Comparison of ENCODE assay signal across 8 cellular contexts in the genomic region with DNA sequence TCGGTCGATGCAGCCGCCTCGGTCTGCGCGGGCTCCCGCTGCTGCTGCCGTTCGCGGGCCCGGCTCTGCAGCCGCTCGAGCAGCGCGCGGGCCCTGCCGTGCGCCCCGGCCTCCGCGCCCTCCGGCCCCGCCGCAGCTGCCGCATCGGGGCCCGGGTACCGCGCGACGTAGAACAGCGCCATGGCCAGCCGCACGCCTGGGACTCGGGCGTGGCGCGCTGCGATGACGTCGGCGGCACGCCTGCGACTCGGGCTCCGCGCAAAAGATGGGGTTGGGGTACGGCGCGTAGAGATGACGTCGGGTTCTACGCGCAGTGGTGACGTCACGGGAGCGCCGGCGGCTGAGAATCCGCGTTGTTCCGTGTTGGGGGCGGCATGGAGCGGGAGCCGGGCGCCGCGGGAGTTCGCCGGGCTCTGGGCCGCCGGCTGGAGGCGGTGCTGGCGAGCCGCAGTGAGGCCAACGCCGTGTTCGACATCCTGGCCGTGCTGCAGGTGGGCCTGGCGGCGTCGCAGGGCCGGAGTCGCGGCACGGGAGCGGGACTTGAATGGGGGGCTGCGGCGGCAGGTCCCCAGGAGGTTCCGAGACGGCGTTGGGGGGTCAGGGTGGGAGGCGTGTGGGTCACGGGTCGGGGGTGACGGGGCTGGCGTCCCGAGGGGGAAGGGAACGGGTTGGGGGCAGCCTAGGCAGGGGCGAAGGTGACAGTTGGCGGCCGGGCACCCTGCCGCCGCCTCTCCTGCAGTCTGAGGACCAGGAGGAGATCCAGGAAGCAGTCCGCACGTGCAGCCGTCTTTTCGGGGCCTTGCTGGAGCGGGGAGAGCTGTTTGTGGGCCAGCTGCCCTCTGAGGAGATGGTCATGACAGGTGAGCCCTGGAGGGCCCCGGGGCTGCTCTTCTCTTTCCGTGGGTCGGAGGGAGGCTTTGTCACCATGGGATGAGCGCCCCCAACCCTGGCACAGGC. TPM values are rescaled to one million over a fixed set of nuclear protein-coding genes. Genes with fewer than 3 reads are reported as not detected.
DNase-seq lines count a peak whose midpoint lies in the region; ATAC-seq, FAIRE-seq and TF ChIP-seq lines count a peak whose summit lies in the region.

A gene with protein sequence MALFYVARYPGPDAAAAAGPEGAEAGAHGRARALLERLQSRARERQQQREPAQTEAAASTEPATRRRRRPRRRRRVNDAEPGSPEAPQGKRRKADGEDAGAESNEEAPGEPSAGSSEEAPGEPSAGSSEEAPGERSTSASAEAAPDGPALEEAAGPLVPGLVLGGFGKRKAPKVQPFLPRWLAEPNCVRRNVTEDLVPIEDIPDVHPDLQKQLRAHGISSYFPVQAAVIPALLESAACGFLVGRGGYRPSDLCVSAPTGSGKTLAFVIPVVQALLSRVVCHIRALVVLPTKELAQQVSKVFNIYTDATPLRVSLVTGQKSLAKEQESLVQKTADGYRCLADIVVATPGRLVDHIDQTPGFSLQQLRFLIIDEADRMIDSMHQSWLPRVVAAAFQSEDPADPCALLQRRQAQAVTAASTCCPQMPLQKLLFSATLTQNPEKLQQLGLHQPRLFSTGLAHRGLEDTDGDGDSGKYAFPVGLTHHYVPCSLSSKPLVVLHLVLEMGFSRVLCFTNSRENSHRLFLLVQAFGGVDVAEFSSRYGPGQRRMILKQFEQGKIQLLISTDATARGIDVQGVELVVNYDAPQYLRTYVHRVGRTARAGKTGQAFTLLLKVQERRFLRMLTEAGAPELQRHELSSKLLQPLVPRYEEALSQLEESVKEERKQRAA (minus strand): TSS at position 205 of the 957 bp plus-strand sequence. CDS start 23 bp downstream, at position 182.
TSS of gene NOC4L (plus strand) at position 343 of the 957 bp plus-strand sequence. CDS start at position 375, 32 bp downstream.

- POLR2A ChIA-PET in activated CD8-positive, alpha-beta memory T cell treated with anti-CD3 and anti-CD28 coated beads for 36 hours (lab: Charles Lee): interaction anchor here (1.1 kb wide), 1 partner anchor 10 kb away, joined by 5 read pairs; no protein-coding TSS in a partner anchor
- POLR2A ChIA-PET in H1 (lab: Charles Lee; ENCODE audit: partially characterized antibody): interaction anchor here (0.9 to 2.1 kb wide), 4 partner anchors 10 to 61 kb away, joined by 4 to 15 read pairs (median 6); no protein-coding TSS in a partner anchor

- H2AFZ ChIP-seq in H1 (ENCODE audit: low read length): no peak within 1 kb of the TSS
- peak within 1 kb of the TSS; percentile 72 for H2AFZ ChIP-seq in mesenchymal stem cell (ENCODE audit: low read depth, low read length)

- H3K4me1 ChIP-seq in H1 (replicated peaks in 1 of 4; ENCODE audit: control insufficient read depth in 3 of 4, insufficient read depth in 4 of 4, low read length in 3 of 4): peaks cover 0 to 15% (median 4%) of the 10 kb centered on the region in 4 experiments; a peak in 5 of 7 replicates
- peaks cover 31% of the 10 kb centered on the region for H3K4me1 ChIP-seq in mesenchymal stem cell (ENCODE audit: control insufficient read depth, insufficient read depth, low read depth, low read length)

- CTCF ChIA-PET in activated CD8-positive, alpha-beta memory T cell treated with anti-CD3 and anti-CD28 coated beads for 36 hours (lab: Charles Lee): interaction anchor here (1.5 kb wide), 1 partner anchor 9 kb away, joined by 4 read pairs; no protein-coding TSS in a partner anchor
- CTCF ChIA-PET in H1 (lab: Charles Lee; ENCODE audit: partially characterized antibody): interaction anchor here (0.9 to 1.6 kb wide), 5 partner anchors 9 to 375 kb away, joined by 3 to 9 read pairs (median 4); no protein-coding TSS in a partner anchor

- H3K9me3 ChIP-seq in H1 (ENCODE audit: insufficient read depth in 2 of 2, low read depth in 1 of 2, low read length in 1 of 2) (peaks cover 0 to under 1% of the 10 kb centered on the region in 2 experiments; a peak in 1 of 4 replicates), mesenchymal stem cell (ENCODE audit: control insufficient read depth, low read length) (no peaks in the 10 kb centered on the region)

- peaks cover 4 to 44% of the 10 kb centered on the region in 2 experiments; a peak in 3 of 4 replicates for H3K79me2 ChIP-seq in H1 (ENCODE audit: control insufficient read depth in 1 of 2, insufficient read depth in 2 of 2, low read length in 2 of 2)

- peak in 1 of 2 experiments; percentile 90; a peak in 2 of 3 replicates for TF ChIP-seq EP300 in H1 (IDR thresholded peaks at IDR 0.05; ENCODE audit: borderline replicate concordance in 1 of 2, low read depth in 2 of 2, low read length in 2 of 2)

- H4K8ac ChIP-seq in H1 (ENCODE audit: extremely low read depth, insufficient read depth, low read length): peak within 1 kb of the TSS; percentile 97
- H4K8ac ChIP-seq in mesenchymal stem cell (ENCODE audit: low read length): peak within 1 kb of the TSS; percentile 98

- H3K23me2 ChIP-seq in H1 (ENCODE audit: low read depth, low read length): peaks cover 13% of the 10 kb centered on the region; the same call in 1 of the 2 replicates

- H3K18ac ChIP-seq in H1 (ENCODE audit: extremely low read depth, low read length) (no peak within 1 kb of the TSS; the same call in 1 of the 2 replicates), mesenchymal stem cell (ENCODE audit: low read depth in 1 of 2, low read length in 2 of 2) (peak within 1 kb of the TSS; percentile 85 to 93)

- H4K20me1 ChIP-seq in H1 (replicated peaks in 1 of 2; ENCODE audit: control insufficient read depth in 1 of 2, insufficient read depth in 2 of 2, low read length in 2 of 2): peaks cover 11 to 24% of the 10 kb centered on the region in 2 experiments

- TF ChIP-seq RAD21 in H1 (IDR thresholded peaks at IDR 0.05 in 1 of 2, conservative IDR thresholded peaks at IDR 0.05 in 1 of 2; ENCODE audit: low read depth in 2 of 2, low read length in 2 of 2): no peak; a peak in 1 of 4 replicates

- H4K5ac ChIP-seq in H1 (ENCODE audit: insufficient read length, low read depth, low read length): no peak within 1 kb of the TSS

- H3K4me3 ChIP-seq in H1 (ENCODE audit: extremely low read depth in 1 of 4, insufficient read depth in 2 of 4, low read depth in 3 of 4, low read length in 4 of 4): peak within 1 kb of the TSS; percentile 83 to 96 (median 88)
- peak within 1 kb of the TSS; percentile 92 to 100 for H3K4me3 ChIP-seq in mesenchymal stem cell (ENCODE audit: insufficient read depth in 1 of 2, low read depth in 1 of 2, low read length in 2 of 2)

- H2BK5ac ChIP-seq in H1 (ENCODE audit: low read depth, low read length) (peak within 1 kb of the TSS; percentile 83; the same call in 1 of the 2 replicates), mesenchymal stem cell (ENCODE audit: low read depth, low read length, poor library complexity, severe bottlenecking) (peak within 1 kb of the TSS; percentile 40)

- H2AK5ac ChIP-seq in H1 (ENCODE audit: low read depth, low read length) (peak within 1 kb of the TSS; percentile 16; the same call in 1 of the 2 replicates), mesenchymal stem cell (ENCODE audit: low read length, severe bottlenecking) (no peak within 1 kb of the TSS)

- peak within 1 kb of the TSS; percentile 76 to 83 for H3K4me2 ChIP-seq in H1 (ENCODE audit: insufficient read depth in 1 of 2, low read depth in 2 of 2, low read length in 2 of 2)
- peak within 1 kb of the TSS; percentile 99 for H3K4me2 ChIP-seq in mesenchymal stem cell (ENCODE audit: low read length, poor library complexity, severe bottlenecking)

- peak within 1 kb of the TSS; percentile 16 for H3K56ac ChIP-seq in H1 (replicated peaks; ENCODE audit: insufficient read length, low read depth, low read length)

- WGBS in H1 (ENCODE audit: extremely low coverage in 1 of 2, insufficient coverage in 1 of 2, insufficient read length in 1 of 2, insufficient replicate concordance in 2 of 2, low coverage in 1 of 2, low lambda C conversion rate in 2 of 2, missing lambda C conversion rate in 1 of 2), 2 experiments: 1% methylated on average over 96 of the region's 113 CpGs; no CpG with 5 or more reads in 1 of the 2 experiments
- WGBS in mesenchymal stem cell: 1% methylated on average over 75 of the region's 113 CpGs

- ATAC-seq in GM19468 (IDR thresholded peaks at IDR 0.05; ENCODE audit: extremely low read depth, unreplicated experiment): peak; percentile 76

- H2BK120ac ChIP-seq in H1 (replicated peaks; ENCODE audit: low read depth, low read length) (no peak within 1 kb of the TSS), mesenchymal stem cell (ENCODE audit: low read depth, low read length) (no peak within 1 kb of the TSS)

- FAIRE-seq in H1 (lab: Jason Lieb, UNC): no peak

- DNase-seq in COLO829 (ENCODE audit: low spot score) (peak; percentile 94), HS-5 (ENCODE audit: low read depth) (peak; percentile 76), NOMO-1 (lab: John Stamatoyannopoulos, UW; ENCODE audit: unreplicated experiment in 2 of 2) (peak; percentile 85 to 93), H1 (ENCODE audit: low read depth in 1 of 2, low spot score in 2 of 2) (peak; percentile 79 to 100), mesenchymal stem cell (peak; percentile 95)
- DNase-seq in stimulated activated CD8-positive, alpha-beta memory T cell treated with anti-CD3 and anti-CD28 coated beads, Interleukin-12 subunit alpha, Interleukin-12 subunit beta, amount 100 ng/mL, for 24 hours (ENCODE audit: extremely low read depth): peak; percentile 78

- H2BK12ac ChIP-seq in H1 (ENCODE audit: low read depth, low read length) (no peak within 1 kb of the TSS), mesenchymal stem cell (ENCODE audit: low read length in 2 of 2) (no peak within 1 kb of the TSS)

- H2BK15ac ChIP-seq in H1 (ENCODE audit: low read length) (no peak within 1 kb of the TSS), mesenchymal stem cell (ENCODE audit: low read depth, poor library complexity, severe bottlenecking) (peak within 1 kb of the TSS; percentile 36)

- no peak within 1 kb of the TSS for H3K14ac ChIP-seq in H1 (ENCODE audit: insufficient read length)
- H3K14ac ChIP-seq in mesenchymal stem cell (ENCODE audit: low read length in 2 of 2): peak within 1 kb of the TSS in 1 of 2 experiments; percentile 66

- H3K23ac ChIP-seq in H1 (ENCODE audit: insufficient read length) (no peak within 1 kb of the TSS), mesenchymal stem cell (ENCODE audit: low read length in 2 of 2) (peak within 1 kb of the TSS; percentile 29 to 87)

- H4K91ac ChIP-seq in H1 (replicated peaks; ENCODE audit: insufficient read length, low read length): peak within 1 kb of the TSS; percentile 80
- H4K91ac ChIP-seq in mesenchymal stem cell (ENCODE audit: low read length): peak within 1 kb of the TSS; percentile 86

- peak within 1 kb of the TSS; percentile 54; the same call in 1 of the 2 replicates for H3K27ac ChIP-seq in H1 (ENCODE audit: low read depth, low read length)
- no peak within 1 kb of the TSS for H3K27ac ChIP-seq in mesenchymal stem cell (ENCODE audit: low read length, poor library complexity, severe bottlenecking)

- TF ChIP-seq POLR2A in H1 (IDR thresholded peaks at IDR 0.05; ENCODE audit: control extremely low read depth in 1 of 2, low read depth in 2 of 2, low read length in 2 of 2): peak in 1 of 2 experiments; percentile 48; a peak in 1 of 3 replicates

- H3K27me3 ChIP-seq in H1 (replicated peaks in 1 of 4; ENCODE audit: control insufficient read depth in 3 of 4, extremely low read depth in 1 of 4, insufficient read depth in 3 of 4, low read length in 3 of 4) (no peaks in the 10 kb centered on the region), mesenchymal stem cell (ENCODE audit: control insufficient read depth in 1 of 2, insufficient read depth in 1 of 2, low read length in 2 of 2) (no peaks in the 10 kb centered on the region)

- peak in 1 of 3 experiments; percentile 0; a peak in 1 of 4 replicates for TF ChIP-seq CTCF in H1 (IDR thresholded peaks at IDR 0.05; ENCODE audit: control extremely low read depth in 1 of 3, insufficient read depth in 1 of 3, low read depth in 1 of 3, low read length in 3 of 3)

- peaks cover 12 to 38% (median 27%) of the 10 kb centered on the region in 4 experiments; a peak in 6 of 8 replicates for H3K36me3 ChIP-seq in H1 (ENCODE audit: control insufficient read depth in 2 of 4, insufficient read depth in 4 of 4, low read length in 3 of 4)
- H3K36me3 ChIP-seq in mesenchymal stem cell (ENCODE audit: control insufficient read depth in 1 of 2, insufficient read depth in 2 of 2, low read depth in 1 of 2, low read length in 2 of 2): peaks cover 36 to 60% of the 10 kb centered on the region in 2 experiments

- H3K79me1 ChIP-seq in H1 (ENCODE audit: low read depth, low read length) (peaks cover 30% of the 10 kb centered on the region), mesenchymal stem cell (replicated peaks; ENCODE audit: low read length, poor library complexity, severe bottlenecking) (peaks cover 59% of the 10 kb centered on the region)

- no peak within 1 kb of the TSS for H2BK20ac ChIP-seq in H1 (ENCODE audit: low read length)

- H3K4ac ChIP-seq in H1 (replicated peaks; ENCODE audit: insufficient read length, low read depth, low read length) (peak within 1 kb of the TSS; percentile 69), mesenchymal stem cell (ENCODE audit: low read depth in 1 of 2, low read length in 2 of 2) (peak within 1 kb of the TSS; percentile 65 to 70)

- H3K9ac ChIP-seq in H1 (replicated peaks in 1 of 4; ENCODE audit: extremely low read depth in 1 of 4, low read depth in 3 of 4, low read length in 3 of 4) (peak within 1 kb of the TSS; percentile 70 to 97 (median 84)), mesenchymal stem cell (ENCODE audit: low read length) (peak within 1 kb of the TSS; percentile 91)

RNA-seq across cellular contexts. Expression of the first gene that starts in this region (rescaled TPM):
- total RNA-seq in activated CD8-positive, alpha-beta memory T cell treated with anti-CD3 and anti-CD28 coated beads for 36 hours: 10 to 100 TPM; 35.9 to 39.2 TPM
- total RNA-seq in H1 (2021; fragmentation: NEBNext Ultra II Directional; extraction: Animal tissue kit (Norgen Biotek cat#: 25700)): 24.4 and 25.3 TPM in 2 replicates
- 11.2 and 19.5 TPM in 2 replicates for polyA plus RNA-seq in H1 (2011; rRNA removed)
- polyA plus RNA-seq in H1 (2011; cell fraction: cytosol; rRNA removed): 23.8 TPM
- polyA plus RNA-seq in H1 (2011; cell fraction: nucleus; rRNA removed): 65.2 TPM
- 25.8 to 31.0 TPM (median 27.9 TPM) in 4 replicates for polyA plus RNA-seq in H1 (2012, experiment 1 of 2)
- polyA plus RNA-seq in H1 (2012, experiment 2 of 2): 11.4 TPM
- polyA plus RNA-seq in H1 (2013, experiment 1 of 2): 11.4 TPM
- polyA plus RNA-seq in H1 (2013, experiment 2 of 2): 9.4 TPM
- 8.7 and 14.0 TPM in 2 replicates for polyA minus RNA-seq in H1 (2011; rRNA and poly(A)+ RNA removed)
- 12.7 TPM for polyA minus RNA-seq in H1 (2011; cell fraction: cytosol; rRNA and poly(A)+ RNA removed)
- polyA minus RNA-seq in H1 (2011; cell fraction: nucleus; rRNA and poly(A)+ RNA removed): 28.4 TPM
- polyA plus RNA-seq in mesenchymal stem cell (2013, experiment 1 of 2): 4.3 TPM
- polyA plus RNA-seq in mesenchymal stem cell (2013, experiment 2 of 2): 4.4 TPM

RNA-seq across cellular contexts. Expression of gene NOC4L, which starts in this region (rescaled TPM):
- 10 to 100 TPM; 57.2 to 59.9 TPM for total RNA-seq in activated CD8-positive, alpha-beta memory T cell treated with anti-CD3 and anti-CD28 coated beads for 36 hours
- total RNA-seq in H1 (2021; fragmentation: NEBNext Ultra II Directional; extraction: Animal tissue kit (Norgen Biotek cat#: 25700)): 38.5 and 40.3 TPM in 2 replicates
- 26.8 and 40.3 TPM in 2 replicates for polyA plus RNA-seq in H1 (2011; rRNA removed)
- polyA plus RNA-seq in H1 (2011; cell fraction: cytosol; rRNA removed): 15.4 TPM
- 33.2 TPM for polyA plus RNA-seq in H1 (2011; cell fraction: nucleus; rRNA removed)
- 20.7 to 40.0 TPM (median 39.8 TPM) in 4 replicates for polyA plus RNA-seq in H1 (2012, experiment 1 of 2)
- 47.9 TPM for polyA plus RNA-seq in H1 (2012, experiment 2 of 2)
- polyA plus RNA-seq in H1 (2013, experiment 1 of 2): 41.4 TPM
- polyA plus RNA-seq in H1 (2013, experiment 2 of 2): 37.7 TPM
- polyA minus RNA-seq in H1 (2011; rRNA and poly(A)+ RNA removed): 6.1 and 7.4 TPM in 2 replicates
- 14.4 TPM for polyA minus RNA-seq in H1 (2011; cell fraction: cytosol; rRNA and poly(A)+ RNA removed)
- 11.9 TPM for polyA minus RNA-seq in H1 (2011; cell fraction: nucleus; rRNA and poly(A)+ RNA removed)
- 16.6 TPM for polyA plus RNA-seq in mesenchymal stem cell (2013, experiment 1 of 2)
- 15.7 TPM for polyA plus RNA-seq in mesenchymal stem cell (2013, experiment 2 of 2)
